Comparison of ENCODE assay signal across 8 cellular contexts in genomic region chr17:64320613-64321553, GRCh38. TPM values are rescaled to one million over a fixed set of nuclear protein-coding genes. Genes with fewer than 3 reads are reported as not detected.
DNase-seq lines count a peak whose midpoint lies in the region; ATAC-seq and TF ChIP-seq lines count a peak whose summit lies in the region.

No MANE protein-coding gene starts in this region.

- no peaks in the 10 kb centered on the region for H3K27me3 ChIP-seq in psoas muscle (ENCODE audit: insufficient read depth in 3 of 3, low read length in 2 of 3)

- WGBS in psoas muscle, 3 donors: 20 to 24% (median 20%) methylated on average over 28 of the region's 28 CpGs

- intact Hi-C loops in Right ventricle myocardium superior (cut with DNase I) (loop anchor here (5.0 kb wide), 1 partner anchor 96 kb away; no protein-coding TSS in a partner anchor), psoas muscle (cut with DNase I) (loop anchor here (1.0 to 5.0 kb wide), 2 partner anchors 96 to 97 kb away; no protein-coding TSS in a partner anchor)

- peak; percentile 76 for ATAC-seq in Right ventricle myocardium superior (ENCODE audit: poor library complexity)
- ATAC-seq in psoas muscle: peak; percentile 55 to 83 (median 70)
- ATAC-seq in HG03439 (IDR thresholded peaks at IDR 0.05; ENCODE audit: unreplicated experiment): no peak
- no peak for ATAC-seq in HG03097 (IDR thresholded peaks at IDR 0.05; ENCODE audit: low FRiP score, unreplicated experiment)

- DNase-seq in GDM1 (lab: John Stamatoyannopoulos, UW): peak; percentile 55
- DNase-seq in NCI-H1048 (lab: John Stamatoyannopoulos, UW): peak; percentile 56
- peak; percentile 16 for DNase-seq in SK-N-MC (ENCODE audit: low read depth, low spot score)
- peak; percentile 38 for DNase-seq in activated naive CD4-positive, alpha-beta T cell treated with anti-CD3 and anti-CD28 coated beads, Interleukin-2, amount 50 U/mL, for 16 hours
- DNase-seq in Right ventricle myocardium superior: peak; percentile 57
- DNase-seq in psoas muscle: peak; percentile 45 to 65

- H3K4me3 ChIP-seq in SK-N-MC (peak overlapping the region; percentile 60), psoas muscle (peak overlapping the region; percentile 34)

- peak; percentile 67 for TF ChIP-seq CTCF in psoas muscle (IDR thresholded peaks at IDR 0.05)

- no peak overlapping the region for H3K27ac ChIP-seq in SK-N-MC
- no peak overlapping the region for H3K27ac ChIP-seq in psoas muscle

- H3K9me3 ChIP-seq in SK-N-MC (ENCODE audit: low read depth, low read length): no peaks in the 10 kb centered on the region
- H3K9me3 ChIP-seq in psoas muscle: no peaks in the 10 kb centered on the region

- H3K4me1 ChIP-seq in psoas muscle: peaks cover 8% of the 10 kb centered on the region

- H3K36me3 ChIP-seq in SK-N-MC (ENCODE audit: insufficient read depth, low read length) (no peaks in the 10 kb centered on the region), psoas muscle (ENCODE audit: insufficient read depth in 1 of 2, low read depth in 1 of 2) (no peaks in the 10 kb centered on the region)

- H3K9ac ChIP-seq in SK-N-MC (ENCODE audit: insufficient read length): no peak overlapping the region

RNA-seq across cellular contexts. Expression of gene TEX2, which starts 57.8 kb away (rescaled TPM):
- total RNA-seq in Right ventricle myocardium superior (54.0 TPM), psoas muscle (10 to 100 TPM; 45.7 to 72.7 (median 55.7) TPM)
- polyA plus RNA-seq in psoas muscle: 10 to 100 TPM; 29.4 to 57.1 (median 42.9) TPM

Comparison
In these comparisons a context has a peak if more than half of its experiments do, and no peak if none do; other contexts are left out.
1. ATAC-seq: peak in Right ventricle myocardium superior (single experiment) and psoas muscle (4 of 4); none in HG03439 (single experiment) and HG03097 (single experiment).
2. Peak in every context shown above with its lines, with median percentiles within 50 percentile points of each other: DNase-seq.